ENCODE assay signal across 15 cellular contexts in genomic region chr3:185561958-185562357, GRCh38. TPM values are rescaled to one million over a fixed set of nuclear protein-coding genes. Genes with fewer than 3 reads are reported as not detected.
A peak's percentile ranks its signal among the peaks of the same experiment; 100 is the strongest.
DNase-seq lines count a peak whose midpoint lies in the region; ATAC-seq and TF ChIP-seq lines count a peak whose summit lies in the region.
"Had no signal": no experiment of that assay in that cellular context is flagged by ENCODE, and none has a peak within 500 bp of the region (broad histone marks: within the 10 kb centered on the region; RNA-seq: fewer than 3 reads in every experiment).

No MANE protein-coding gene starts in this region.

- POLR2A ChIA-PET in activated CD8-positive, alpha-beta T cell treated with anti-CD3 and anti-CD28 coated beads for 36 hours (lab: Charles Lee): no interaction called here
- POLR2A ChIA-PET in activated CD8-positive, alpha-beta T cell treated with anti-CD3 and anti-CD28 coated beads, Interleukin-2, amount 10 ng/mL, durations not matched to agents 7 days and 5 days (lab: Charles Lee): no interaction called here

- no peak overlapping the region for H3K4me3 Mint-ChIP-seq in activated CD8-positive, alpha-beta T cell treated with anti-CD3 and anti-CD28 coated beads for 36 hours
- H3K4me3 Mint-ChIP-seq in activated CD8-positive, alpha-beta T cell treated with anti-CD3 and anti-CD28 coated beads, Interleukin-2, amount 10 ng/mL, durations not matched to agents 7 days and 5 days: no peak overlapping the region
- no peak overlapping the region for H3K4me3 Mint-ChIP-seq in stimulated activated naive CD8-positive, alpha-beta T cell treated with anti-CD3 and anti-CD28 coated beads, Interleukin-15, amount 100 ng/mL, for 72 hours

- TF ChIP-seq CTCF in activated CD8-positive, alpha-beta T cell treated with anti-CD3 and anti-CD28 coated beads for 36 hours (IDR thresholded peaks at IDR 0.05): no peak

- no peaks in the 10 kb centered on the region for H3K9me3 Mint-ChIP-seq in activated CD8-positive, alpha-beta T cell treated with anti-CD3 and anti-CD28 coated beads for 36 hours
- no peaks in the 10 kb centered on the region for H3K9me3 Mint-ChIP-seq in activated CD8-positive, alpha-beta T cell treated with anti-CD3 and anti-CD28 coated beads, Interleukin-2, amount 10 ng/mL, durations not matched to agents 7 days and 5 days (ENCODE audit: insufficient read depth)
- no peaks in the 10 kb centered on the region for H3K9me3 Mint-ChIP-seq in stimulated activated naive CD8-positive, alpha-beta T cell treated with anti-CD3 and anti-CD28 coated beads, Interleukin-15, amount 100 ng/mL, for 72 hours

- H3K27ac Mint-ChIP-seq in activated CD8-positive, alpha-beta T cell treated with anti-CD3 and anti-CD28 coated beads for 36 hours: no peak overlapping the region
- H3K27ac Mint-ChIP-seq in activated CD8-positive, alpha-beta T cell treated with anti-CD3 and anti-CD28 coated beads, Interleukin-2, amount 10 ng/mL, durations not matched to agents 7 days and 5 days: no peak overlapping the region
- no peak overlapping the region for H3K27ac Mint-ChIP-seq in stimulated activated naive CD8-positive, alpha-beta T cell treated with anti-CD3 and anti-CD28 coated beads, Interleukin-15, amount 100 ng/mL, for 72 hours

- H3K36me3 Mint-ChIP-seq in activated CD8-positive, alpha-beta T cell treated with anti-CD3 and anti-CD28 coated beads for 36 hours (ENCODE audit: low read depth): no peaks in the 10 kb centered on the region
- H3K36me3 Mint-ChIP-seq in activated CD8-positive, alpha-beta T cell treated with anti-CD3 and anti-CD28 coated beads, Interleukin-2, amount 10 ng/mL, durations not matched to agents 7 days and 5 days (ENCODE audit: low read depth): no peaks in the 10 kb centered on the region

- CTCF ChIA-PET in activated CD8-positive, alpha-beta T cell treated with anti-CD3 and anti-CD28 coated beads for 36 hours (lab: Charles Lee): no interaction called here
- CTCF ChIA-PET in activated CD8-positive, alpha-beta T cell treated with anti-CD3 and anti-CD28 coated beads, Interleukin-2, amount 10 ng/mL, durations not matched to agents 7 days and 5 days (lab: Charles Lee): interaction anchor here (1.0 kb wide), 1 partner anchor 14 kb away, joined by 7 read pairs; no protein-coding TSS in a partner anchor

- ATAC-seq in activated CD8-positive, alpha-beta T cell treated with anti-CD3 and anti-CD28 coated beads for 36 hours: peak; percentile 54
- no peak for ATAC-seq in activated CD8-positive, alpha-beta T cell treated with anti-CD3 and anti-CD28 coated beads, Interleukin-2, amount 10 ng/mL, durations not matched to agents 7 days and 5 days
- peak; percentile 44 for ATAC-seq in stimulated activated naive CD8-positive, alpha-beta T cell treated with anti-CD3 and anti-CD28 coated beads, Interleukin-15, amount 100 ng/mL, for 72 hours
- no peak for ATAC-seq in HG02588 (IDR thresholded peaks at IDR 0.05; ENCODE audit: unreplicated experiment)

- peaks cover 3% of the 10 kb centered on the region for H3K27me3 Mint-ChIP-seq in activated CD8-positive, alpha-beta T cell treated with anti-CD3 and anti-CD28 coated beads for 36 hours
- peaks cover 2% of the 10 kb centered on the region for H3K27me3 Mint-ChIP-seq in activated CD8-positive, alpha-beta T cell treated with anti-CD3 and anti-CD28 coated beads, Interleukin-2, amount 10 ng/mL, durations not matched to agents 7 days and 5 days (ENCODE audit: low read depth)
- H3K27me3 Mint-ChIP-seq in stimulated activated naive CD8-positive, alpha-beta T cell treated with anti-CD3 and anti-CD28 coated beads, Interleukin-15, amount 100 ng/mL, for 72 hours: no peaks in the 10 kb centered on the region

- intact Hi-C loops in activated CD8-positive, alpha-beta T cell treated with anti-CD3 and anti-CD28 coated beads for 36 hours (cut with micrococcal nuclease): no loop called here

- peaks cover 21% of the 10 kb centered on the region for H3K4me1 Mint-ChIP-seq in activated CD8-positive, alpha-beta T cell treated with anti-CD3 and anti-CD28 coated beads for 36 hours (ENCODE audit: low read depth)
- H3K4me1 Mint-ChIP-seq in activated CD8-positive, alpha-beta T cell treated with anti-CD3 and anti-CD28 coated beads, Interleukin-2, amount 10 ng/mL, durations not matched to agents 7 days and 5 days (ENCODE audit: low read depth): peaks cover 17% of the 10 kb centered on the region
- H3K4me1 Mint-ChIP-seq in stimulated activated naive CD8-positive, alpha-beta T cell treated with anti-CD3 and anti-CD28 coated beads, Interleukin-15, amount 100 ng/mL, for 72 hours: peaks cover 26% of the 10 kb centered on the region

- no peak for DNase-seq in activated CD8-positive, alpha-beta T cell treated with anti-CD3 and anti-CD28 coated beads for 36 hours
- DNase-seq in activated CD8-positive, alpha-beta T cell treated with anti-CD3 and anti-CD28 coated beads, Interleukin-2, amount 10 ng/mL, durations not matched to agents 7 days and 5 days: no peak
- DNase-seq in NCI-H524 (lab: John Stamatoyannopoulos, UW) (peak; percentile 24 to 47), islet precursor cell (peak; percentile 59), inferior parietal cortex (ENCODE audit: extremely low spot score) (no peak), kidney glomerular epithelial cell (lab: John Stamatoyannopoulos, UW) (no peak)
- no peak for DNase-seq in stimulated activated naive CD8-positive, alpha-beta T cell treated with anti-CD3 and anti-CD28 coated beads, Interleukin-15, amount 100 ng/mL, for 72 hours
- DNase-seq: activated CD4-positive, alpha-beta T cell treated with anti-CD3 and anti-CD28 coated beads for 48 hours; activated effector memory CD4-positive, alpha-beta T cell treated with Interleukin-2 at 50 U/mL for 16 hours; brain microvascular endothelial cell; left cardiac atrium; NCI-H2171; OCI-M1 had no signal

RNA-seq across cellular contexts. Expression of gene LIPH, which starts 9.6 kb away (rescaled TPM):
- not detected for total RNA-seq in activated CD8-positive, alpha-beta T cell treated with anti-CD3 and anti-CD28 coated beads for 36 hours
- not detected for total RNA-seq in activated CD8-positive, alpha-beta T cell treated with anti-CD3 and anti-CD28 coated beads, Interleukin-2, amount 10 ng/mL, durations not matched to agents 7 days and 5 days
- total RNA-seq: T-helper 1 cell treated with Interleukin-12 subunit alpha and Interleukin-12 subunit beta and Interleukin-4 antibody, amounts not matched to agents 30 ng/mL and 1 ng/mL, for 36 hours had no signal

RNA-seq across cellular contexts. Expression of gene SENP2, which starts 24.1 kb away (rescaled TPM):
- 10 to 100 TPM; 22.5 to 28.4 TPM for total RNA-seq in activated CD8-positive, alpha-beta T cell treated with anti-CD3 and anti-CD28 coated beads for 36 hours
- 10 to 100 TPM; 27.5 to 28.9 TPM for total RNA-seq in activated CD8-positive, alpha-beta T cell treated with anti-CD3 and anti-CD28 coated beads, Interleukin-2, amount 10 ng/mL, durations not matched to agents 7 days and 5 days

Comparison
In these comparisons a context has a peak if more than half of its experiments do, and no peak if none do; other contexts are left out.
1. ATAC-seq: peak in activated CD8-positive, alpha-beta T cell treated with anti-CD3 and anti-CD28 coated beads for 36 hours (single experiment) and stimulated activated naive CD8-positive, alpha-beta T cell treated with anti-CD3 and anti-CD28 coated beads, Interleukin-15, amount 100 ng/mL, for 72 hours (single experiment); none in activated CD8-positive, alpha-beta T cell treated with anti-CD3 and anti-CD28 coated beads, Interleukin-2, amount 10 ng/mL, durations not matched to agents 7 days and 5 days (single experiment) and HG02588 (single experiment).
2. DNase-seq: peak in NCI-H524 (2 of 2) and islet precursor cell (single experiment); none in activated CD8-positive, alpha-beta T cell treated with anti-CD3 and anti-CD28 coated beads for 36 hours (single experiment), activated CD8-positive, alpha-beta T cell treated with anti-CD3 and anti-CD28 coated beads, Interleukin-2, amount 10 ng/mL, durations not matched to agents 7 days and 5 days (single experiment), stimulated activated naive CD8-positive, alpha-beta T cell treated with anti-CD3 and anti-CD28 coated beads, Interleukin-15, amount 100 ng/mL, for 72 hours (0 of 2), inferior parietal cortex (single experiment) and kidney glomerular epithelial cell (single experiment).